9 cellular contexts compared by ENCODE assay signal in genomic region chr6:70369332-70369950, GRCh38. TPM values are rescaled to one million over a fixed set of nuclear protein-coding genes. Genes with fewer than 3 reads are reported as not detected.
DNase-seq lines count a peak whose midpoint lies in the region; ATAC-seq and TF ChIP-seq lines count a peak whose summit lies in the region.
"Had no signal": no experiment of that assay in that cellular context is flagged by ENCODE, and none has a peak within 500 bp of the region (broad histone marks: within the 10 kb centered on the region; RNA-seq: fewer than 3 reads in every experiment).

No MANE protein-coding gene starts in this region.

- intact Hi-C loops in activated naive CD4-positive, alpha-beta T cell treated with anti-CD3 and anti-CD28 coated beads for 36 hours (cut with micrococcal nuclease) = loop anchor here (1.0 to 2.0 kb wide), 4 partner anchors 59 to 643 kb away; partner anchors contain the start of gene B3GAT2
- intact Hi-C loops in posterior vena cava (cut with DNase I) (no loop called here), aorta (cut with DNase I) (loop anchor here (5.0 to 10.0 kb wide), 3 partner anchors 57 to 147 kb away; no protein-coding TSS in a partner anchor)

- H3K4me1 Mint-ChIP-seq in activated naive CD4-positive, alpha-beta T cell treated with anti-CD3 and anti-CD28 coated beads for 36 hours (ENCODE audit: low read depth) = no peaks in the 10 kb centered on the region

- no peaks in the 10 kb centered on the region for H3K9me3 ChIP-seq in aorta (ENCODE audit: control insufficient read depth, low read length)

- no peaks in the 10 kb centered on the region for H3K36me3 ChIP-seq in aorta (ENCODE audit: control insufficient read depth in 1 of 2, insufficient read depth in 2 of 2, low read length in 1 of 2)

- H3K4me3 ChIP-seq in aorta (ENCODE audit: low read length in 2 of 2) = no peak overlapping the region
- H3K4me3 ChIP-seq: skin epidermis had no signal

- H3K27ac Mint-ChIP-seq in activated naive CD4-positive, alpha-beta T cell treated with anti-CD3 and anti-CD28 coated beads for 36 hours = no peak overlapping the region

- peak; percentile 84 for TF ChIP-seq CTCF in LNCAP (IDR thresholded peaks at IDR 0.05)

- H3K36me3 Mint-ChIP-seq in activated naive CD4-positive, alpha-beta T cell treated with anti-CD3 and anti-CD28 coated beads for 36 hours (ENCODE audit: low read depth) = no peaks in the 10 kb centered on the region

- DNase-seq in GDM1 (lab: John Stamatoyannopoulos, UW) = peak; percentile 38
- peak; percentile 74 for DNase-seq in SK-MEL-5 (ENCODE audit: low read depth, low spot score)
- DNase-seq in activated naive CD4-positive, alpha-beta T cell treated with anti-CD3 and anti-CD28 coated beads for 36 hours = peak; percentile 76
- DNase-seq in glomerular visceral epithelial cell (ENCODE audit: extremely low spot score) = peak; percentile 80
- DNase-seq in posterior vena cava (ENCODE audit: low spot score) = peak; percentile 86
- peak; percentile 66 to 86 for DNase-seq in aorta

- no peak overlapping the region for H3K27ac ChIP-seq in aorta (ENCODE audit: low read depth in 1 of 2, low read length in 2 of 2)
- H3K27ac ChIP-seq: skin epidermis had no signal

- H3K4me1 ChIP-seq in aorta (ENCODE audit: control insufficient read depth in 1 of 2, insufficient read depth in 2 of 2, low read length in 2 of 2) = no peaks in the 10 kb centered on the region

- peaks cover 9% of the 10 kb centered on the region for H3K27me3 Mint-ChIP-seq in activated naive CD4-positive, alpha-beta T cell treated with anti-CD3 and anti-CD28 coated beads for 36 hours (ENCODE audit: low read depth)

- no peaks in the 10 kb centered on the region for H3K9me3 Mint-ChIP-seq in activated naive CD4-positive, alpha-beta T cell treated with anti-CD3 and anti-CD28 coated beads for 36 hours

- ATAC-seq in GM21825 (IDR thresholded peaks at IDR 0.05; ENCODE audit: unreplicated experiment) (peak; percentile 88), aorta (ENCODE audit: low FRiP score) (peak; percentile 87)

- in situ Hi-C loops in SK-MEL-5 (cut with HindIII; ENCODE audit: low pct_unique_long_range_greater_than_20kb, low sequenced_read_pairs) = no loop called here

- 15 to 16% methylated on average over 5 of the region's 5 CpGs for WGBS in aorta, 2 donors

- CTCF ChIA-PET in activated naive CD4-positive, alpha-beta T cell treated with anti-CD3 and anti-CD28 coated beads for 36 hours (lab: Charles Lee) = interaction anchor here (0.6 to 6.4 kb wide), 36 partner anchors 11 to 643 kb away, joined by 3 to 100 read pairs (median 3); no protein-coding TSS in a partner anchor

- H3K4me3 Mint-ChIP-seq in activated naive CD4-positive, alpha-beta T cell treated with anti-CD3 and anti-CD28 coated beads for 36 hours = no peak overlapping the region

- no peaks in the 10 kb centered on the region for H3K27me3 ChIP-seq in aorta (ENCODE audit: control insufficient read depth in 1 of 2, insufficient read depth in 2 of 2, low read length in 1 of 2)

RNA-seq across cellular contexts. Expression of gene FAM135A, which starts 43.9 kb away (rescaled TPM):
- 11.5 and 12.5 TPM in 2 replicates for total RNA-seq in SK-MEL-5 (2014; rRNA removed; shearing (Covaris generic))
- 9.3 and 10.2 TPM in 2 replicates for polyA plus RNA-seq in SK-MEL-5 (2015; cell fraction: cytosol; rRNA removed)
- polyA plus RNA-seq in SK-MEL-5 (2015; cell fraction: nucleus; rRNA removed) = 20.3 and 25.6 TPM in 2 replicates
- total RNA-seq in activated naive CD4-positive, alpha-beta T cell treated with anti-CD3 and anti-CD28 coated beads for 36 hours = 10 to 100 TPM; 11.5 to 11.9 TPM
- total RNA-seq in posterior vena cava = 10 to 100 TPM; 14.9 to 19.2 TPM
- total RNA-seq in aorta = 10 to 100 TPM; 21.6 to 25.7 TPM
- 10 to 100 TPM in 1 of 2 donors, 1 to 10 TPM in 1; 6.9 to 10.5 TPM for polyA plus RNA-seq in aorta

Comparison
In these comparisons a context has a peak if more than half of its experiments do, and no peak if none do; other contexts are left out.
1. intact Hi-C loops: an anchor here in activated naive CD4-positive, alpha-beta T cell treated with anti-CD3 and anti-CD28 coated beads for 36 hours (1.0 to 2.0 kb wide) and aorta (5.0 to 10.0 kb wide); none called in posterior vena cava.